ENCODE assay signal across 14 cellular contexts in the genomic region with DNA sequence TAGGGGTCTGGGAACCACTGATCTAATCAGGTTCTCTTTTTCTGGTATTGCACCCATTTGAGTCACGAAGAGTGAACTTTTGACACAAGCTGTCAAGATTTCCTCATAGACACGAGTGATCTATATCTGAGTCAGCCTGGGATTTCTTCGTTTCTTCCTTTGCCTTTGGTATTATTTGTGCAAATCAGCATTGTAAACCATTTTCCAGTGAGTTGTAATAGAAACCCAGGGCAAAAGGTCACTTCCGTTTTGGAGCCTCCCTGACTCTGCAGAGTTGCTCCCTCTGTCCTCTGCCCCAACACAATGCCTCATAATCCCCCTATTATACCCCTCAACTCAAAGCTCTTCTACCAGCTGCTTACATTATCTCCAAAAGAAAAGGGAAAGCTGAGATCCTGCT.
DNase-seq lines count a peak whose midpoint lies in the region; ATAC-seq and TF ChIP-seq lines count a peak whose summit lies in the region.
"Had no signal": no experiment of that assay in that cellular context is flagged by ENCODE, and none has a peak within 500 bp of the region (broad histone marks: within the 10 kb centered on the region; RNA-seq: fewer than 3 reads in every experiment).

No MANE protein-coding gene starts in this region.

- H3K27me3 ChIP-seq in mucosa of rectum (ENCODE audit: control insufficient read depth in 2 of 2, insufficient read depth in 2 of 2, low read length in 2 of 2): no peaks in the 10 kb centered on the region
- H3K27me3 ChIP-seq: SJCRH30 had no signal

- peak overlapping the region in 1 of 2 donors; percentile 17 for H3K9ac ChIP-seq in mucosa of rectum (ENCODE audit: low read depth in 1 of 2, low read length in 2 of 2)

- peak overlapping the region; percentile 91 to 92 for H3K27ac ChIP-seq in mucosa of rectum (ENCODE audit: low read depth in 2 of 2, low read length in 2 of 2)
- H3K27ac ChIP-seq: SJCRH30 had no signal

- no peak for ATAC-seq in HG03342 (IDR thresholded peaks at IDR 0.05; ENCODE audit: unreplicated experiment)
- ATAC-seq: naive thymus-derived CD4-positive, alpha-beta T cell; stimulated activated memory B cell treated with anti-CD40 and anti-IgM and Interleukin-4, amounts not matched to agents 10 μg/mL and 1 μg/mL and 100 μg/mL, for 72 hours had no signal

- TF ChIP-seq CTCF in choroid plexus epithelial cell (conservative IDR thresholded peaks at IDR 0.05; ENCODE audit: low read depth, low read length): no peak

- peak; percentile 81 for DNase-seq in EL
- peak; percentile 80 for DNase-seq in NOMO-1 treated with DMSO at 0.1 percent for 48 hours (lab: John Stamatoyannopoulos, UW; ENCODE audit: unreplicated experiment)
- DNase-seq in choroid plexus epithelial cell (ENCODE audit: low read depth): peak; percentile 83
- no peak for DNase-seq in NCI-H1694 treated with DMSO at 0.1 percent for 48 hours (lab: John Stamatoyannopoulos, UW)
- DNase-seq in stimulated activated CD4-positive, alpha-beta T cell treated with anti-CD3 and anti-CD28 coated beads, Interleukin-15, amount 100 ng/mL, for 24 hours: no peak
- no peak for DNase-seq in GDM1 (lab: John Stamatoyannopoulos, UW)
- DNase-seq: activated CD4-positive, alpha-beta T cell treated with anti-CD3 and anti-CD28 coated beads for 4 hours; CD4-positive, CD25-positive, alpha-beta regulatory T cell; naive thymus-derived CD4-positive, alpha-beta T cell; NCI-H187 treated with DMSO at 0.1 percent for 48 hours; SJCRH30 had no signal

- no peaks in the 10 kb centered on the region for H3K36me3 ChIP-seq in mucosa of rectum (ENCODE audit: control insufficient read depth in 2 of 2, insufficient read depth in 2 of 2, low read length in 2 of 2)
- H3K36me3 ChIP-seq: SJCRH30 had no signal

- H3K4me1 ChIP-seq in mucosa of rectum (ENCODE audit: control insufficient read depth in 2 of 2, insufficient read depth in 2 of 2, low read length in 2 of 2): peaks cover 18 to 35% of the 10 kb centered on the region in 2 donors

- no peaks in the 10 kb centered on the region for H3K9me3 ChIP-seq in mucosa of rectum (ENCODE audit: control insufficient read depth in 2 of 2, low read length in 2 of 2)
- H3K9me3 ChIP-seq: SJCRH30 had no signal

- H3K4me3 ChIP-seq in choroid plexus epithelial cell (ENCODE audit: low read depth, low read length) (no peak overlapping the region), mucosa of rectum (ENCODE audit: low read length in 2 of 2) (no peak overlapping the region)
- H3K4me3 ChIP-seq: SJCRH30 had no signal

Comparison
In these comparisons a context has a peak if more than half of its experiments do, and no peak if none do; other contexts are left out.
1. DNase-seq: peak in EL (single experiment), NOMO-1 treated with DMSO at 0.1 percent for 48 hours (single experiment) and choroid plexus epithelial cell (single experiment); none in NCI-H1694 treated with DMSO at 0.1 percent for 48 hours (single experiment), stimulated activated CD4-positive, alpha-beta T cell treated with anti-CD3 and anti-CD28 coated beads, Interleukin-15, amount 100 ng/mL, for 24 hours (single experiment) and GDM1 (single experiment).